In the genomic region with DNA sequence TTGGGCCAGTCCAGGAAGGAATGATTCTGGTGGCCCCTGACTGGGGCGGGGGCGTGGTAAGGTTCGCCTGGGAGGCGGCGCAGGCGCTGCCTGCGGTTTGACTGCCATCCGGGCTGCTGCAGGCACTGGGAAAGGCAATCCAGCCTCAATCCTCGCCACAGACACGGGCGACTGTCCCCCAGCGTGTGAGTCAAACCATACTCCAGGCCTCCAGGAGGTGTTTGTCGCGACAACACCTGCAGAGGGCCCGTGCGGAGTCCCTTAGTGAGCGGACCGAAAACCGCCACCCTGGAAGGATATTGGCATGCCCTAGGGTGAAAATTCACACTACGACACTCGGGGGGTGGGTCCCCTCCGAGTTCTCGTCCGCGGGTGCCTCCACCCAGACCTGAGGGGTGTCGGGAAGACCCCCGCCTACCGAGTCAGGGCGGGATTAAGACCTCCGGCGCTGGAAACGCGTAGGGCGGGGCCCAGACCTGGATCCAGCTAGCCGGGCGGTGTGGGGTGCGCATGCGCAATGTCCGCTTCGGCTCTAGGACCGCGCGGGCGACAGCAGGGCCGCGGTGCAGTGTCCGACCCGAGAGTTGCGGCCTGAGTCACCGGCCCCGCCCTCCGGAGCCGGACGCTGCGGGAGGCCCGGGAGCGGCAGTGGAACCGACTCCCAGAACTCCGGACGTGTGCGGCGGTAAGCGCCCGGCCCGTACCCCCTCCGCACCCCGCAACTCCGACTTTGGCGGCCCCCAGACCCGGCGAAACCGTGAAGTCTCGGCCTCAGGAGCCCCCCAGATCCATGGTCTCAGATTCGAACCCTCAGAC, we compare ENCODE assay signal across 8 cellular contexts. TPM values are rescaled to one million over a fixed set of nuclear protein-coding genes. Genes with fewer than 3 reads are reported as not detected.
A peak's percentile ranks its signal among the peaks of the same experiment; 100 is the strongest.
DNase-seq lines count a peak whose midpoint lies in the region; ATAC-seq and TF ChIP-seq lines count a peak whose summit lies in the region.

A gene (plus strand): TSS at position 594 of the 816 bp plus-strand sequence. CDS start 946 bp downstream, outside the sequence.

- POLR2A ChIA-PET in activated CD4-positive, alpha-beta T cell treated with anti-CD3 and anti-CD28 coated beads for 36 hours (lab: Charles Lee): interaction anchor here (0.7 to 1.5 kb wide), 2 partner anchors 12 to 25 kb away, joined by 3 to 6 read pairs; a partner anchor contains a TSS

- peak within 1 kb of the TSS; percentile 95 for H3K27ac ChIP-seq in cingulate gyrus (ENCODE audit: low read depth, low read length)

- peak; percentile 80 for TF ChIP-seq POLR2A in GM19193 (IDR thresholded peaks at IDR 0.05; ENCODE audit: extremely low read depth, insufficient read depth, insufficient read length)

- H3K4me3 ChIP-seq in BE2C (ENCODE audit: low read depth, low read length): peak within 1 kb of the TSS; percentile 93

- DNase-seq in BE2C (peak; percentile 98), NCI-H510A treated with DMSO at 0.1 percent for 48 hours (lab: John Stamatoyannopoulos, UW) (peak; percentile 90), left kidney (ENCODE audit: low read depth, low spot score) (peak; percentile 99)
- DNase-seq in activated CD4-positive, alpha-beta T cell treated with anti-CD3 and anti-CD28 coated beads for 36 hours: peak; percentile 96
- DNase-seq in stimulated activated CD4-positive, alpha-beta T cell treated with anti-CD3 and anti-CD28 coated beads, Interleukin-2, amount 100 ng/mL, for 24 hours: peak; percentile 92 to 96

- H3K9me3 Mint-ChIP-seq in activated CD4-positive, alpha-beta T cell treated with anti-CD3 and anti-CD28 coated beads for 36 hours (ENCODE audit: low read depth): no peaks in the 10 kb centered on the region

- peaks cover 26% of the 10 kb centered on the region for H3K4me1 Mint-ChIP-seq in activated CD4-positive, alpha-beta T cell treated with anti-CD3 and anti-CD28 coated beads for 36 hours

- CTCF ChIA-PET in activated CD4-positive, alpha-beta T cell treated with anti-CD3 and anti-CD28 coated beads for 36 hours (lab: Charles Lee): interaction anchor here (1.1 kb wide), 1 partner anchor 11 kb away, joined by 5 read pairs; no protein-coding TSS in a partner anchor

- TF ChIP-seq CTCF in BE2C (IDR thresholded peaks at IDR 0.05; ENCODE audit: low read depth, low read length): peak; percentile 29; the same call in 1 of the 2 replicates

- H3K36me3 ChIP-seq in BE2C: peaks cover 21% of the 10 kb centered on the region

- no peaks in the 10 kb centered on the region for H3K27me3 ChIP-seq in BE2C

- H3K36me3 Mint-ChIP-seq in activated CD4-positive, alpha-beta T cell treated with anti-CD3 and anti-CD28 coated beads for 36 hours (ENCODE audit: low read depth): peaks cover 24% of the 10 kb centered on the region

- H3K27me3 Mint-ChIP-seq in activated CD4-positive, alpha-beta T cell treated with anti-CD3 and anti-CD28 coated beads for 36 hours: no peaks in the 10 kb centered on the region

- H3K4me3 Mint-ChIP-seq in activated CD4-positive, alpha-beta T cell treated with anti-CD3 and anti-CD28 coated beads for 36 hours: peak within 1 kb of the TSS; percentile 97

- intact Hi-C loops in activated CD4-positive, alpha-beta T cell treated with anti-CD3 and anti-CD28 coated beads for 36 hours (cut with DNase I, micrococcal nuclease): loop anchor here (1.0 to 10.0 kb wide), 10 partner anchors 11 to 1175 kb away; a partner anchor contains a TSS

- H3K27ac Mint-ChIP-seq in activated CD4-positive, alpha-beta T cell treated with anti-CD3 and anti-CD28 coated beads for 36 hours: peak within 1 kb of the TSS; percentile 97

- H3K9me3 ChIP-seq in BE2C: no peaks in the 10 kb centered on the region

- H3K4me1 ChIP-seq in BE2C: no peaks in the 10 kb centered on the region

- peak; percentile 79 for ATAC-seq in HG03439 (IDR thresholded peaks at IDR 0.05; ENCODE audit: unreplicated experiment)
- ATAC-seq in activated CD4-positive, alpha-beta T cell treated with anti-CD3 and anti-CD28 coated beads for 36 hours: peak; percentile 74

RNA-seq across cellular contexts. Expression of the gene that starts here (rescaled TPM):
- 632 TPM for polyA plus RNA-seq in BE2C (2012; ENCODE audit: insufficient read depth, insufficient read length, low read depth)
- 100 to 1,000 TPM; 345 to 452 TPM for total RNA-seq in activated CD4-positive, alpha-beta T cell treated with anti-CD3 and anti-CD28 coated beads for 36 hours

Comparison
In these comparisons a context has a peak if more than half of its experiments do, and no peak if none do; other contexts are left out.
1. Peak in every context shown above with its lines: DNase-seq, ATAC-seq, H3K4me3 ChIP-seq and H3K27ac ChIP-seq.